ENCODE assay signal across 8 cellular contexts in the genomic region with DNA sequence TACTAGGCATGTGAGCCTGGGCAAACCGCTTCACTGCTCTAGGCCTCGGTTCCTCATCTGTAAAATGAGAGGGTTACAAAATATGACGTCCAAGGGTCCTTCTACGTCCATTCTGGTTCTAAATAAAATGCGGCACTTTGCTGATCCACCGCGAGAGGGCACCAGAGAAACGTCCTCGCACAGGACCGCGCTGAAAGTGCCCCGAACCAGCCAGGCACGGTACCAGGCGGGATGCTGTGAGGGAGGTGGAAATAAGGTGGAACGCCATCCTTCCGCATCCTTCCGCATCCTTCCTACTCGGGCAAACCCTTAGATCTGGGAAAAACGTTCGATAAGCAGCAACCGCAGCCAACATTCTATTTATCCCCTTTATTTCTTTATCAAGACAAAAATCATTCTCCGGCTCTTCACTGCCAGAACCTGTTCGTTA.
DNase-seq lines count a peak whose midpoint lies in the region; ATAC-seq and TF ChIP-seq lines count a peak whose summit lies in the region.

No MANE protein-coding gene starts in this region.

- no peak overlapping the region for H3K4me3 ChIP-seq in coronary artery

- ATAC-seq in HG03066 (IDR thresholded peaks at IDR 0.05; ENCODE audit: low read depth, unreplicated experiment) (peak; percentile 56), GM19324 (IDR thresholded peaks at IDR 0.05; ENCODE audit: low FRiP score, unreplicated experiment) (no peak)

- H3K27ac ChIP-seq in coronary artery = no peak overlapping the region

- DNase-seq in GM04504 (ENCODE audit: low read depth) = peak; percentile 14
- DNase-seq in NCI-H524 (lab: John Stamatoyannopoulos, UW) = peak; percentile 38 to 71
- peak; percentile 68 to 76 for DNase-seq in activated CD4-positive, alpha-beta T cell treated with anti-CD3 and anti-CD28 coated beads for 4 hours
- no peak for DNase-seq in coronary artery (ENCODE audit: low spot score)
- DNase-seq in lung microvascular endothelial cell (ENCODE audit: low read depth in 2 of 2) = peak; percentile 63 to 68
- DNase-seq in stimulated activated CD8-positive, alpha-beta memory T cell treated with anti-CD3 and anti-CD28 coated beads, Interleukin-15, amount 100 ng/mL, for 4 hours (ENCODE audit: low read depth in 2 of 2) = peak; percentile 25 to 39

- peak; percentile 56 for TF ChIP-seq CTCF in coronary artery (IDR thresholded peaks at IDR 0.05)
